In the genomic region with DNA sequence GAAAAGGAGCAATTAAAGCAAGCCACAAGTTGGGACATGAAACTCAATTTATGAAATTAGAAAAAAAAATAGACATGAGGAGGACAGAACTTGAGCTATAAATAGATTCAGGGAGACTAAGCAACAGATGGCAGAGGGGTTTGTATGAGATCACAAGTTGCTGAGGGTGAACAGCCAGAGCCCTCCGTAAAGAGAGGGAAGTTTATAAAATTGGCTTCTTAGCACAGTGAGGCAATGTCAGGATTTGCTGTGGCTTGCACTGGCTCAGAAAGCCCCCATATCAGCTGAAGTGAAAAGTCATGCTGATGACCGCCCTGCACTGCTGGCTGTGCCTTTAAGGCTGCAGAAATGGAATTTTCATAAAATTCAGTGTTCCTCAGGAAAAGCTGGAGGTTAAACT, we compare ENCODE assay signal across 17 cellular contexts.
DNase-seq lines count a peak whose midpoint lies in the region; ATAC-seq, FAIRE-seq and TF ChIP-seq lines count a peak whose summit lies in the region.
"Had no signal": no experiment of that assay in that cellular context is flagged by ENCODE, and none has a peak within 500 bp of the region (broad histone marks: within the 10 kb centered on the region; RNA-seq: fewer than 3 reads in every experiment).

No MANE protein-coding gene starts in this region.

- intact Hi-C loops in Caco-2 (cut with micrococcal nuclease; ENCODE audit: unreplicated experiment) = no loop called here

- H3K4me1 Mint-ChIP-seq in astrocyte (ENCODE audit: low read depth, unreplicated experiment) = peaks cover 10% of the 10 kb centered on the region
- no peaks in the 10 kb centered on the region for H3K4me1 Mint-ChIP-seq in Caco-2 (ENCODE audit: low read depth, unreplicated experiment)
- H3K4me1 Mint-ChIP-seq in stimulated activated memory B cell treated with anti-CD40 and anti-IgM and Interleukin-4, amounts not matched to agents 10 μg/mL and 1 μg/mL and 100 μg/mL, for 72 hours = no peaks in the 10 kb centered on the region
- H3K4me1 Mint-ChIP-seq in natural killer cell treated with Interleukin-12 subunit alpha and Interleukin-12 subunit beta and Interleukin-15 and Interleukin-18, amount 100 ng/mL, for 72 hours (ENCODE audit: low read depth in 2 of 2) = no peaks in the 10 kb centered on the region

- H3K4me3 ChIP-seq in BLaER1 = no peak overlapping the region
- H3K4me3 ChIP-seq in astrocyte (ENCODE audit: insufficient read depth, low read depth, low read length) = no peak overlapping the region
- H3K4me3 ChIP-seq in Caco-2 (ENCODE audit: low read depth, low read length) = no peak overlapping the region
- H3K4me3 ChIP-seq: thoracic aorta had no signal

- H3K79me2 ChIP-seq in astrocyte (ENCODE audit: insufficient read depth, low read length) = no peaks in the 10 kb centered on the region

- CTCF ChIA-PET in Caco-2 (lab: Charles Lee) = no interaction called here

- H3K4me2 ChIP-seq in BLaER1 (peak overlapping the region; percentile 47), astrocyte (ENCODE audit: low read length) (no peak overlapping the region)

- H4K20me1 ChIP-seq in BLaER1 = no peaks in the 10 kb centered on the region
- no peaks in the 10 kb centered on the region for H4K20me1 ChIP-seq in astrocyte (ENCODE audit: insufficient read depth, low read length)

- TF ChIP-seq CTCF in astrocyte (IDR thresholded peaks at IDR 0.05; ENCODE audit: insufficient read depth, low read depth, low read length) = no peak
- no peak for TF ChIP-seq CTCF in Caco-2 (IDR thresholded peaks at IDR 0.05; ENCODE audit: insufficient read depth in 1 of 2, low read depth in 1 of 2, low read length in 1 of 2, severe bottlenecking in 1 of 2, unreplicated experiment in 1 of 2)

- H3K4me1 ChIP-seq in BLaER1 (peaks cover 15% of the 10 kb centered on the region), astrocyte (ENCODE audit: insufficient read depth, low read length) (no peaks in the 10 kb centered on the region), Caco-2 (no peaks in the 10 kb centered on the region)

- H3K36me3 Mint-ChIP-seq in astrocyte (ENCODE audit: low read depth, unreplicated experiment) (no peaks in the 10 kb centered on the region), Caco-2 (ENCODE audit: insufficient read depth, unreplicated experiment) (no peaks in the 10 kb centered on the region)
- H3K36me3 Mint-ChIP-seq in stimulated activated memory B cell treated with anti-CD40 and anti-IgM and Interleukin-4, amounts not matched to agents 10 μg/mL and 1 μg/mL and 100 μg/mL, for 72 hours = peaks cover 5% of the 10 kb centered on the region
- H3K36me3 Mint-ChIP-seq in natural killer cell treated with Interleukin-12 subunit alpha and Interleukin-12 subunit beta and Interleukin-15 and Interleukin-18, amount 100 ng/mL, for 72 hours = peaks cover 5% of the 10 kb centered on the region
- H3K36me3 Mint-ChIP-seq: activated CD4-positive, alpha-beta memory T cell treated with anti-CD3 and anti-CD28 coated beads for 36 hours had no signal

- ATAC-seq in stimulated activated memory B cell treated with anti-CD40 and anti-IgM and Interleukin-4, amounts not matched to agents 10 μg/mL and 1 μg/mL and 100 μg/mL, for 72 hours = no peak
- no peak for ATAC-seq in natural killer cell treated with Interleukin-12 subunit alpha and Interleukin-12 subunit beta and Interleukin-15 and Interleukin-18, amount 100 ng/mL, for 72 hours
- ATAC-seq in GM21360 (IDR thresholded peaks at IDR 0.05; ENCODE audit: unreplicated experiment) = no peak
- ATAC-seq: PC-3 had no signal

- H3K27me3 Mint-ChIP-seq in astrocyte (ENCODE audit: low read depth, unreplicated experiment) (peaks cover 5% of the 10 kb centered on the region), Caco-2 (ENCODE audit: insufficient read depth, unreplicated experiment) (no peaks in the 10 kb centered on the region)
- peaks cover 25% of the 10 kb centered on the region for H3K27me3 Mint-ChIP-seq in stimulated activated memory B cell treated with anti-CD40 and anti-IgM and Interleukin-4, amounts not matched to agents 10 μg/mL and 1 μg/mL and 100 μg/mL, for 72 hours
- peaks cover 3 to 6% of the 10 kb centered on the region in 2 donors for H3K27me3 Mint-ChIP-seq in natural killer cell treated with Interleukin-12 subunit alpha and Interleukin-12 subunit beta and Interleukin-15 and Interleukin-18, amount 100 ng/mL, for 72 hours
- H3K27me3 Mint-ChIP-seq: activated CD4-positive, alpha-beta memory T cell treated with anti-CD3 and anti-CD28 coated beads for 36 hours had no signal

- H3K9me3 ChIP-seq in BLaER1 = 0 out of 2 replicates have a peak, but pooled peaks cover 5% of the 10 kb centered on the region
- H3K9me3 ChIP-seq in astrocyte (ENCODE audit: insufficient read depth, low read depth, low read length) = no peaks in the 10 kb centered on the region
- peaks cover 4% of the 10 kb centered on the region; the same call in 1 of the 2 replicates for H3K9me3 ChIP-seq in Caco-2
- H3K9me3 ChIP-seq: thoracic aorta had no signal

- peak overlapping the region; percentile 4; the same call in 1 of the 2 replicates for H3K27ac ChIP-seq in BLaER1
- H3K27ac ChIP-seq in astrocyte (ENCODE audit: low read depth, low read length) = no peak overlapping the region
- H3K27ac ChIP-seq: thoracic aorta had no signal

- H3K9ac ChIP-seq in BLaER1 (no peak overlapping the region), astrocyte (ENCODE audit: low read length) (no peak overlapping the region)

- POLR2A ChIA-PET in Caco-2 (lab: Charles Lee) = no interaction called here

- no peaks in the 10 kb centered on the region for H3K36me3 ChIP-seq in BLaER1
- H3K36me3 ChIP-seq in astrocyte (ENCODE audit: insufficient read depth, low read length) = no peaks in the 10 kb centered on the region
- no peaks in the 10 kb centered on the region for H3K36me3 ChIP-seq in Caco-2 (ENCODE audit: control insufficient read depth, insufficient read depth, low read length)
- H3K36me3 ChIP-seq: thoracic aorta had no signal

- no peak for FAIRE-seq in astrocyte (lab: Jason Lieb, UNC)
- FAIRE-seq: frontal cortex, HTR-8/SVneo had no signal

- H3K27ac Mint-ChIP-seq in astrocyte (ENCODE audit: unreplicated experiment) (peak overlapping the region; percentile 23), Caco-2 (ENCODE audit: unreplicated experiment) (no peak overlapping the region)
- H3K27ac Mint-ChIP-seq in stimulated activated memory B cell treated with anti-CD40 and anti-IgM and Interleukin-4, amounts not matched to agents 10 μg/mL and 1 μg/mL and 100 μg/mL, for 72 hours = no peak overlapping the region
- H3K27ac Mint-ChIP-seq in natural killer cell treated with Interleukin-12 subunit alpha and Interleukin-12 subunit beta and Interleukin-15 and Interleukin-18, amount 100 ng/mL, for 72 hours = no peak overlapping the region
- H3K27ac Mint-ChIP-seq: activated CD4-positive, alpha-beta memory T cell treated with anti-CD3 and anti-CD28 coated beads for 36 hours; activated T-helper 1 cell treated with anti-CD3 and anti-CD28 coated beads, Interleukin-12 subunit alpha, Interleukin-12 subunit beta, Interleukin-2, Interleukin-4 antibody, amounts not matched to agents 30 ng/mL and 10 ng/mL and 1 ng/mL, durations not matched to agents 14 hours and 24 hours and 36 hours had no signal

- H3K9me3 Mint-ChIP-seq in astrocyte (ENCODE audit: unreplicated experiment) (no peaks in the 10 kb centered on the region), Caco-2 (ENCODE audit: unreplicated experiment) (peaks cover 17% of the 10 kb centered on the region)
- H3K9me3 Mint-ChIP-seq in stimulated activated memory B cell treated with anti-CD40 and anti-IgM and Interleukin-4, amounts not matched to agents 10 μg/mL and 1 μg/mL and 100 μg/mL, for 72 hours = no peaks in the 10 kb centered on the region
- H3K9me3 Mint-ChIP-seq in natural killer cell treated with Interleukin-12 subunit alpha and Interleukin-12 subunit beta and Interleukin-15 and Interleukin-18, amount 100 ng/mL, for 72 hours = no peaks in the 10 kb centered on the region

- H3K4me3 Mint-ChIP-seq in astrocyte (ENCODE audit: unreplicated experiment) = no peak overlapping the region
- H3K4me3 Mint-ChIP-seq in Caco-2 (ENCODE audit: unreplicated experiment) = no peak overlapping the region
- no peak overlapping the region for H3K4me3 Mint-ChIP-seq in stimulated activated memory B cell treated with anti-CD40 and anti-IgM and Interleukin-4, amounts not matched to agents 10 μg/mL and 1 μg/mL and 100 μg/mL, for 72 hours
- H3K4me3 Mint-ChIP-seq in natural killer cell treated with Interleukin-12 subunit alpha and Interleukin-12 subunit beta and Interleukin-15 and Interleukin-18, amount 100 ng/mL, for 72 hours = no peak overlapping the region
- H3K4me3 Mint-ChIP-seq: activated CD4-positive, alpha-beta memory T cell treated with anti-CD3 and anti-CD28 coated beads for 36 hours; activated T-helper 1 cell treated with anti-CD3 and anti-CD28 coated beads, Interleukin-12 subunit alpha, Interleukin-12 subunit beta, Interleukin-2, Interleukin-4 antibody, amounts not matched to agents 30 ng/mL and 10 ng/mL and 1 ng/mL, durations not matched to agents 14 hours and 24 hours and 36 hours; neural crest cell had no signal

- no TSS peak for BruUV-seq in Caco-2 (replicated peaks; lab: Mats Ljungman, UMichigan)

- H2AFZ ChIP-seq in astrocyte (ENCODE audit: low read depth, low read length) = no peak overlapping the region

- DNase-seq in MV-4-11 (lab: John Stamatoyannopoulos, UW) (peak; percentile 71), astrocyte (ENCODE audit: low read depth) (no peak), myocyte (ENCODE audit: low read depth) (peak; percentile 67), Caco-2 (no peak)
- DNase-seq in natural killer cell treated with Interleukin-12 subunit alpha and Interleukin-12 subunit beta and Interleukin-15 and Interleukin-18, amount 100 ng/mL, for 72 hours (ENCODE audit: low spot score) = no peak
- DNase-seq: ACHN; activated CD4-positive, alpha-beta memory T cell treated with anti-CD3 and anti-CD28 coated beads for 36 hours; GDM1; PC-3 had no signal

- H3K27me3 ChIP-seq in BLaER1 (no peaks in the 10 kb centered on the region), astrocyte (ENCODE audit: insufficient read depth, low read length) (no peaks in the 10 kb centered on the region), Caco-2 (replicated peaks; ENCODE audit: control insufficient read depth, insufficient read depth, low read length) (no peaks in the 10 kb centered on the region)

Comparison
In these comparisons a context has a peak if more than half of its experiments do, and no peak if none do; other contexts are left out.
1. DNase-seq: peak in MV-4-11 (single experiment) and myocyte (single experiment); none in astrocyte (single experiment), Caco-2 (0 of 2) and natural killer cell treated with Interleukin-12 subunit alpha and Interleukin-12 subunit beta and Interleukin-15 and Interleukin-18, amount 100 ng/mL, for 72 hours (single experiment).